9 cellular contexts compared by ENCODE assay signal in genomic region chr21:44618504-44618903, GRCh38. TPM values are rescaled to one million over a fixed set of nuclear protein-coding genes. Genes with fewer than 3 reads are reported as not detected.
A peak's percentile ranks its signal among the peaks of the same experiment; 100 is the strongest.
DNase-seq lines count a peak whose midpoint lies in the region; ATAC-seq and TF ChIP-seq lines count a peak whose summit lies in the region.
"Had no signal": no experiment of that assay in that cellular context is flagged by ENCODE, and none has a peak within 500 bp of the region (broad histone marks: within the 10 kb centered on the region; RNA-seq: fewer than 3 reads in every experiment).

No MANE protein-coding gene starts in this region.

- TF ChIP-seq CTCF in left lung (IDR thresholded peaks at IDR 0.05) (no peak), esophagus squamous epithelium (IDR thresholded peaks at IDR 0.05) (no peak)

- 38 to 59% methylated on average over 4 of the region's 4 CpGs for WGBS in esophagus squamous epithelium, 2 donors

- CTCF ChIA-PET in activated naive CD4-positive, alpha-beta T cell treated with anti-CD3 and anti-CD28 coated beads, Interleukin-2, amount 10 ng/mL, durations not matched to agents 7 days and 5 days (lab: Charles Lee), result interaction anchor here (0.9 to 1.2 kb wide), 2 partner anchors 35 to 46 kb away, joined by 3 read pairs; no protein-coding TSS in a partner anchor

- intact Hi-C loops in left lung (cut with DNase I), result no loop called here
- intact Hi-C loops in esophagus squamous epithelium (cut with DNase I), result no loop called here

- peak overlapping the region; percentile 91 for H3K27ac Mint-ChIP-seq in activated naive CD4-positive, alpha-beta T cell treated with anti-CD3 and anti-CD28 coated beads, Interleukin-2, amount 10 ng/mL, durations not matched to agents 7 days and 5 days

- H3K9me3 Mint-ChIP-seq in activated naive CD4-positive, alpha-beta T cell treated with anti-CD3 and anti-CD28 coated beads, Interleukin-2, amount 10 ng/mL, durations not matched to agents 7 days and 5 days, result peaks cover 43% of the 10 kb centered on the region

- no peak for TF ChIP-seq POLR2A in esophagus squamous epithelium (IDR thresholded peaks at IDR 0.05)

- H3K9me3 ChIP-seq in KOPT-K1 (ENCODE audit: insufficient read depth, low read length, poor library complexity, severe bottlenecking), result peaks cover 20% of the 10 kb centered on the region
- H3K9me3 ChIP-seq in left lung, result peaks cover 0 to 22% of the 10 kb centered on the region in 2 donors
- peaks cover 0 to 25% (median 11%) of the 10 kb centered on the region in 3 donors for H3K9me3 ChIP-seq in esophagus squamous epithelium

- H3K4me3 ChIP-seq in left lung, result no peak overlapping the region
- no peak overlapping the region for H3K4me3 ChIP-seq in esophagus squamous epithelium

- peaks cover 0 to 27% of the 10 kb centered on the region in 2 donors for H3K27me3 ChIP-seq in left lung
- H3K27me3 ChIP-seq in esophagus squamous epithelium, result peaks cover 0 to 44% (median 0%) of the 10 kb centered on the region in 4 donors

- H3K36me3 Mint-ChIP-seq in activated naive CD4-positive, alpha-beta T cell treated with anti-CD3 and anti-CD28 coated beads, Interleukin-2, amount 10 ng/mL, durations not matched to agents 7 days and 5 days, result peaks cover 37% of the 10 kb centered on the region

- H3K4me1 ChIP-seq in left lung (no peaks in the 10 kb centered on the region), esophagus squamous epithelium (no peaks in the 10 kb centered on the region)

- H3K27ac ChIP-seq in KOPT-K1 (ENCODE audit: low read depth, low read length, poor library complexity, severe bottlenecking) (peak overlapping the region; percentile 38), left lung (no peak overlapping the region), esophagus squamous epithelium (no peak overlapping the region)

- H3K27me3 Mint-ChIP-seq in activated naive CD4-positive, alpha-beta T cell treated with anti-CD3 and anti-CD28 coated beads, Interleukin-2, amount 10 ng/mL, durations not matched to agents 7 days and 5 days, result peaks cover 6% of the 10 kb centered on the region

- peak; percentile 20 for DNase-seq in CD1c-positive myeloid dendritic cell (ENCODE audit: extremely low spot score)
- DNase-seq in activated naive CD4-positive, alpha-beta T cell treated with anti-CD3 and anti-CD28 coated beads, Interleukin-2, amount 10 ng/mL, durations not matched to agents 7 days and 5 days, result no peak
- no peak for DNase-seq in left lung
- no peak for DNase-seq in DMS 273 (lab: John Stamatoyannopoulos, UW; ENCODE audit: unreplicated experiment)
- no peak for DNase-seq in esophagus squamous epithelium (lab: John Stamatoyannopoulos, UW)
- no peak for DNase-seq in midbrain (lab: John Stamatoyannopoulos, UW)
- no peak for DNase-seq in NCI-H2227 treated with DMSO at 0.1 percent for 48 hours (lab: John Stamatoyannopoulos, UW)
- DNase-seq: NCI-H446 treated with DMSO at 0.1 percent for 48 hours had no signal

- H3K36me3 ChIP-seq in KOPT-K1 (ENCODE audit: insufficient read depth, low read length) (no peaks in the 10 kb centered on the region), left lung (no peaks in the 10 kb centered on the region), esophagus squamous epithelium (no peaks in the 10 kb centered on the region)

- H3K4me3 Mint-ChIP-seq in activated naive CD4-positive, alpha-beta T cell treated with anti-CD3 and anti-CD28 coated beads, Interleukin-2, amount 10 ng/mL, durations not matched to agents 7 days and 5 days, result peak overlapping the region; percentile 30

- ATAC-seq in left lung, result peak; percentile 63

- peaks cover 41% of the 10 kb centered on the region for H3K4me1 Mint-ChIP-seq in activated naive CD4-positive, alpha-beta T cell treated with anti-CD3 and anti-CD28 coated beads, Interleukin-2, amount 10 ng/mL, durations not matched to agents 7 days and 5 days

RNA-seq across cellular contexts. Expression of gene KRTAP10-8, which starts 6.6 kb away (rescaled TPM):
- total RNA-seq in left lung (not detected), esophagus squamous epithelium (not detected)

RNA-seq across cellular contexts. Expression of gene KRTAP10-9, which starts 8.4 kb away (rescaled TPM):
- total RNA-seq in left lung (not detected), esophagus squamous epithelium (not detected)

RNA-seq across cellular contexts. Expression of gene KRTAP10-7, which starts 18.1 kb away (rescaled TPM):
- total RNA-seq in left lung (not detected), esophagus squamous epithelium (not detected)

RNA-seq across cellular contexts. Expression of gene KRTAP10-10, which starts 18.7 kb away (rescaled TPM):
- total RNA-seq in left lung (not detected), esophagus squamous epithelium (not detected)

RNA-seq across cellular contexts. Expression of gene KRTAP10-6, which starts 26.2 kb away (rescaled TPM):
- total RNA-seq in left lung, result not detected
- not detected for total RNA-seq in esophagus squamous epithelium
